ENCODE assay signal across 17 cellular contexts in the genomic region with DNA sequence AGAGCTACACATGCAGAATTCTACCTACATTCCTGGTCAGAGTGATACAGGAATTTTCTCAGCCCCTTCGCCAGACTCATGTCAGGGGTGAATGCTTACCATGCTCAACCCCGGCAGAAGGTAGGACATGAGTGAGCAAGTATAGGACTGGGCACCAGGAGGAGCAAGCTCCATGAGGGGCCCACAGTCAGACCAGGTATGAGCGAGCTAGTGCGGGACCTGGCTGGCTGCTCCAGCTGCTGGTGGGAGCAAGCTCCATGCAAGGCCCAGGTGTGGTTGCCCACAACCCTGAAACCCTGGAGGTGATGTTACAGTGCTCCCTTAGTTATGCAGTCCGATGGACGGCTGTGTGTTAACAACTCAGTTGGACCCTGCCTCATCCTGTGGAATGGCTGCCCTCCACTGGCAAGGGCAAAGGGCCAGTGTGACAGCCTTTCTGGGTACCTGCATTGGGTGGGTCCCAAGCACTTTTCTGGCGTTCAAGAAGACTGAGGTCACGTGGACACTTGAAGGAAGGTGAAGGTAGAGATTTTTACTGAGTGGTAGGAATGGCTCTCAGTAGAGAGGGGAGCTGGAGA.
"Had no signal": no experiment of that assay in that cellular context is flagged by ENCODE, and none has a peak within 500 bp of the region (broad histone marks: within the 10 kb centered on the region; RNA-seq: fewer than 3 reads in every experiment).

No MANE protein-coding gene starts in this region.

- H3K27ac Mint-ChIP-seq: activated naive CD8-positive, alpha-beta T cell; naive thymus-derived CD8-positive, alpha-beta T cell had no signal

- ATAC-seq: activated T-cell treated with anti-CD3 and anti-CD28 coated beads, Interleukin-2, amount 50 U/mL, for 4 hours; left colon; mucosa of descending colon; naive thymus-derived CD8-positive, alpha-beta T cell had no signal

- DNase-seq: activated CD4-positive, alpha-beta T cell treated with anti-CD3 and anti-CD28 coated beads, Interleukin-2, amount 50 U/mL, for 48 hours; activated CD4-positive, CD25-positive, alpha-beta regulatory T cell treated with anti-CD3 and anti-CD28 coated beads, Interleukin-2, amount 50 U/mL, for 72 hours; activated effector memory CD4-positive, alpha-beta T cell treated with anti-CD3 and anti-CD28 coated beads, Interleukin-2, amount 50 U/mL, for 16 hours; activated T-cell treated with anti-CD3 and anti-CD28 coated beads, Interleukin-2, amount 50 U/mL, for 4 hours; esophagus squamous epithelium; foreskin fibroblast; left colon; mammary epithelial cell; mucosa of descending colon; naive thymus-derived CD8-positive, alpha-beta T cell; stimulated activated CD4-positive, alpha-beta T cell treated with anti-CD3 and anti-CD28 coated beads, Interleukin-15, amount 100 ng/mL, for 24 hours; stimulated activated CD4-positive, alpha-beta T cell treated with anti-CD3 and anti-CD28 coated beads, Interleukin-4, amount 100 ng/mL, for 24 hours; T-helper 2 cell; thyroid gland had no signal

- H3K36me3 Mint-ChIP-seq: activated naive CD8-positive, alpha-beta T cell had no signal

- H3K9me3 Mint-ChIP-seq: activated T-cell treated with anti-CD3 and anti-CD28 coated beads, Interleukin-2, amount 50 U/mL, for 4 hours; naive thymus-derived CD8-positive, alpha-beta T cell had no signal

- H3K4me3 ChIP-seq: breast epithelium, esophagus squamous epithelium, mucosa of descending colon, thyroid gland, vagina had no signal

- H3K4me3 Mint-ChIP-seq: activated naive CD8-positive, alpha-beta T cell; activated T-cell treated with anti-CD3 and anti-CD28 coated beads, Interleukin-2, amount 50 U/mL, for 4 hours; naive thymus-derived CD8-positive, alpha-beta T cell had no signal
